1 cellular context compared by ENCODE assay signal in the genomic region with DNA sequence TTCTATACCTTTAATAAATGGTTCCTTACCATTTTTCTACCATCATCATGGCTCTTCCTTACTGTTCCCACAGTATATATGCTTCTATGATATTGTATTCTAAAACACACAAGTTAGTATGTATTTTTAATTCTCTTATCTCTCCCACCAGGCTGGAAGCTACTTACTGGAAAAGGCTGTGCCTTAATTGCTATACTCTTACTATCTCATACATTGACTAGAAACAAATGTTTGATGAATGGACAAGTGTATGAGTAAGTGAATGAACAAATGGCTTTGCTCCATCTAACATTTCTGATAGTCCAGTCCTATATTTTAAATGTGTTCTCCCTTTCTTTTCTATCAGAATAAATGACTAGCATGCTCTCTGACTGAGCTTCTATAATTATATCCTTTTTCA.
TF ChIP-seq lines count a peak whose summit lies in the region.

No MANE protein-coding gene starts in this region.

TF ChIP-seq in K562, 482 proteins besides CTCF, POLR2A, EP300 and RAD21 (continued from another document):
- TF ChIP-seq CEBPZ (IDR thresholded peaks at IDR 0.05; ENCODE audit: borderline replicate concordance, low read depth, low read length) (no peak), STAT5B (CRISPR knock-in tag; IDR thresholded peaks at IDR 0.05) (no peak), ZSCAN32 (CRISPR knock-in tag; IDR thresholded peaks at IDR 0.05) (no peak), SMAD1 (IDR thresholded peaks at IDR 0.05; ENCODE audit: low read depth, low read length, partially characterized antibody) (no peak), ZNF3 (CRISPR knock-in tag; IDR thresholded peaks at IDR 0.05) (no peak), ZNF561 (CRISPR knock-in tag; conservative IDR thresholded peaks at IDR 0.05) (no peak), ATF7 (IDR thresholded peaks at IDR 0.05) (no peak), SRSF1 (IDR thresholded peaks at IDR 0.05; ENCODE audit: low read depth, low read length) (no peak), NCOR1 (IDR thresholded peaks at IDR 0.05) (peak; percentile 30; the same call in 1 of the 2 replicates), TEAD4 (IDR thresholded peaks at IDR 0.05; ENCODE audit: low read length) (peak; percentile 58), TEAD4 (CRISPR knock-in tag; IDR thresholded peaks at IDR 0.05; ENCODE audit: borderline replicate concordance) (no peak), FOXK1 (CRISPR knock-in tag; IDR thresholded peaks at IDR 0.05; ENCODE audit: borderline replicate concordance) (no peak), POLR2H (tag; IDR thresholded peaks at IDR 0.05; ENCODE audit: low read depth) (no peak), TCF3 (CRISPR knock-in tag; IDR thresholded peaks at IDR 0.05) (peak; percentile 69), NFYB (IDR thresholded peaks at IDR 0.05; ENCODE audit: extremely low read depth, insufficient read length) (no peak), PTTG1 (tag; IDR thresholded peaks at IDR 0.05; ENCODE audit: low read depth) (no peak), RCOR1 (IDR thresholded peaks at IDR 0.05; ENCODE audit: borderline replicate concordance in 1 of 2, low read depth in 2 of 2, low read length in 2 of 2) (no peak), CBFA2T3 (IDR thresholded peaks at IDR 0.05) (peak; percentile 74), ZNF77 (CRISPR knock-in tag; IDR thresholded peaks at IDR 0.05) (no peak), CLOCK (CRISPR knock-in tag; IDR thresholded peaks at IDR 0.05; ENCODE audit: borderline replicate concordance) (no peak), RUNX1 (IDR thresholded peaks at IDR 0.05; ENCODE audit: low read depth) (no peak), BCLAF1 (IDR thresholded peaks at IDR 0.05; ENCODE audit: borderline replicate concordance in 1 of 2, control insufficient read depth in 1 of 2, low read depth in 2 of 2, low read length in 1 of 2) (no peak), ZC3H4 (CRISPR knock-in tag; IDR thresholded peaks at IDR 0.05; ENCODE audit: borderline replicate concordance) (no peak)
- TF ChIP-seq, protein P1, sequence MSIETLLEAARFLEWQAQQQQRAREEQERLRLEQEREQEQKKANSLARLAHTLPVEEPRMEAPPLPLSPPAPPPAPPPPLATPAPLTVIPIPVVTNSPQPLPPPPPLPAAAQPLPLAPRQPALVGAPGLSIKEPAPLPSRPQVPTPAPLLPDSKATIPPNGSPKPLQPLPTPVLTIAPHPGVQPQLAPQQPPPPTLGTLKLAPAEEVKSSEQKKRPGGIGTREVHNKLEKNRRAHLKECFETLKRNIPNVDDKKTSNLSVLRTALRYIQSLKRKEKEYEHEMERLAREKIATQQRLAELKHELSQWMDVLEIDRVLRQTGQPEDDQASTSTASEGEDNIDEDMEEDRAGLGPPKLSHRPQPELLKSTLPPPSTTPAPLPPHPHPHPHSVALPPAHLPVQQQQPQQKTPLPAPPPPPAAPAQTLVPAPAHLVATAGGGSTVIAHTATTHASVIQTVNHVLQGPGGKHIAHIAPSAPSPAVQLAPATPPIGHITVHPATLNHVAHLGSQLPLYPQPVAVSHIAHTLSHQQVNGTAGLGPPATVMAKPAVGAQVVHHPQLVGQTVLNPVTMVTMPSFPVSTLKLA (conservative IDR thresholded peaks at IDR 0.05), result no peak
- TF ChIP-seq, protein P2, sequence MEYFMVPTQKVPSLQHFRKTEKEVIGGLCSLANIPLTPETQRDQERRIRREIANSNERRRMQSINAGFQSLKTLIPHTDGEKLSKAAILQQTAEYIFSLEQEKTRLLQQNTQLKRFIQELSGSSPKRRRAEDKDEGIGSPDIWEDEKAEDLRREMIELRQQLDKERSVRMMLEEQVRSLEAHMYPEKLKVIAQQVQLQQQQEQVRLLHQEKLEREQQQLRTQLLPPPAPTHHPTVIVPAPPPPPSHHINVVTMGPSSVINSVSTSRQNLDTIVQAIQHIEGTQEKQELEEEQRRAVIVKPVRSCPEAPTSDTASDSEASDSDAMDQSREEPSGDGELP (CRISPR knock-in tag; IDR thresholded peaks at IDR 0.05; ENCODE audit: borderline replicate concordance), result no peak
- TF ChIP-seq, protein P3, sequence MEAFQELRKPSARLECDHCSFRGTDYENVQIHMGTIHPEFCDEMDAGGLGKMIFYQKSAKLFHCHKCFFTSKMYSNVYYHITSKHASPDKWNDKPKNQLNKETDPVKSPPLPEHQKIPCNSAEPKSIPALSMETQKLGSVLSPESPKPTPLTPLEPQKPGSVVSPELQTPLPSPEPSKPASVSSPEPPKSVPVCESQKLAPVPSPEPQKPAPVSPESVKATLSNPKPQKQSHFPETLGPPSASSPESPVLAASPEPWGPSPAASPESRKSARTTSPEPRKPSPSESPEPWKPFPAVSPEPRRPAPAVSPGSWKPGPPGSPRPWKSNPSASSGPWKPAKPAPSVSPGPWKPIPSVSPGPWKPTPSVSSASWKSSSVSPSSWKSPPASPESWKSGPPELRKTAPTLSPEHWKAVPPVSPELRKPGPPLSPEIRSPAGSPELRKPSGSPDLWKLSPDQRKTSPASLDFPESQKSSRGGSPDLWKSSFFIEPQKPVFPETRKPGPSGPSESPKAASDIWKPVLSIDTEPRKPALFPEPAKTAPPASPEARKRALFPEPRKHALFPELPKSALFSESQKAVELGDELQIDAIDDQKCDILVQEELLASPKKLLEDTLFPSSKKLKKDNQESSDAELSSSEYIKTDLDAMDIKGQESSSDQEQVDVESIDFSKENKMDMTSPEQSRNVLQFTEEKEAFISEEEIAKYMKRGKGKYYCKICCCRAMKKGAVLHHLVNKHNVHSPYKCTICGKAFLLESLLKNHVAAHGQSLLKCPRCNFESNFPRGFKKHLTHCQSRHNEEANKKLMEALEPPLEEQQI (IDR thresholded peaks at IDR 0.05), result no peak
- TF ChIP-seq, protein P4, sequence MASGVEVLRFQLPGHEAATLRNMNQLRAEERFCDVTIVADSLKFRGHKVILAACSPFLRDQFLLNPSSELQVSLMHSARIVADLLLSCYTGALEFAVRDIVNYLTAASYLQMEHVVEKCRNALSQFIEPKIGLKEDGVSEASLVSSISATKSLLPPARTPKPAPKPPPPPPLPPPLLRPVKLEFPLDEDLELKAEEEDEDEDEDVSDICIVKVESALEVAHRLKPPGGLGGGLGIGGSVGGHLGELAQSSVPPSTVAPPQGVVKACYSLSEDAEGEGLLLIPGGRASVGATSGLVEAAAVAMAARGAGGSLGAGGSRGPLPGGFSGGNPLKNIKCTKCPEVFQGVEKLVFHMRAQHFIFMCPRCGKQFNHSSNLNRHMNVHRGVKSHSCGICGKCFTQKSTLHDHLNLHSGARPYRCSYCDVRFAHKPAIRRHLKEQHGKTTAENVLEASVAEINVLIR (CRISPR knock-in tag; IDR thresholded peaks at IDR 0.05), result no peak
- TF ChIP-seq, protein P5, sequence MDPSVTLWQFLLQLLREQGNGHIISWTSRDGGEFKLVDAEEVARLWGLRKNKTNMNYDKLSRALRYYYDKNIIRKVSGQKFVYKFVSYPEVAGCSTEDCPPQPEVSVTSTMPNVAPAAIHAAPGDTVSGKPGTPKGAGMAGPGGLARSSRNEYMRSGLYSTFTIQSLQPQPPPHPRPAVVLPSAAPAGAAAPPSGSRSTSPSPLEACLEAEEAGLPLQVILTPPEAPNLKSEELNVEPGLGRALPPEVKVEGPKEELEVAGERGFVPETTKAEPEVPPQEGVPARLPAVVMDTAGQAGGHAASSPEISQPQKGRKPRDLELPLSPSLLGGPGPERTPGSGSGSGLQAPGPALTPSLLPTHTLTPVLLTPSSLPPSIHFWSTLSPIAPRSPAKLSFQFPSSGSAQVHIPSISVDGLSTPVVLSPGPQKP (CRISPR knock-in tag; IDR thresholded peaks at IDR 0.05), result no peak
- TF ChIP-seq, protein P6, sequence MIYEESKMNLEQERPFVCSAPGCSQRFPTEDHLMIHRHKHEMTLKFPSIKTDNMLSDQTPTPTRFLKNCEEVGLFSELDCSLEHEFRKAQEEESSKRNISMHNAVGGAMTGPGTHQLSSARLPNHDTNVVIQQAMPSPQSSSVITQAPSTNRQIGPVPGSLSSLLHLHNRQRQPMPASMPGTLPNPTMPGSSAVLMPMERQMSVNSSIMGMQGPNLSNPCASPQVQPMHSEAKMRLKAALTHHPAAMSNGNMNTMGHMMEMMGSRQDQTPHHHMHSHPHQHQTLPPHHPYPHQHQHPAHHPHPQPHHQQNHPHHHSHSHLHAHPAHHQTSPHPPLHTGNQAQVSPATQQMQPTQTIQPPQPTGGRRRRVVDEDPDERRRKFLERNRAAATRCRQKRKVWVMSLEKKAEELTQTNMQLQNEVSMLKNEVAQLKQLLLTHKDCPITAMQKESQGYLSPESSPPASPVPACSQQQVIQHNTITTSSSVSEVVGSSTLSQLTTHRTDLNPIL (CRISPR knock-in tag; IDR thresholded peaks at IDR 0.05), result no peak
